27 cellular contexts compared by ENCODE assay signal in genomic region chr21:43201491-43201890, GRCh38. TPM values are rescaled to one million over a fixed set of nuclear protein-coding genes. Genes with fewer than 3 reads are reported as not detected.
DNase-seq lines count a peak whose midpoint lies in the region; ATAC-seq, FAIRE-seq and TF ChIP-seq lines count a peak whose summit lies in the region.
"Had no signal": no experiment of that assay in that cellular context is flagged by ENCODE, and none has a peak within 500 bp of the region (broad histone marks: within the 10 kb centered on the region; RNA-seq: fewer than 3 reads in every experiment).

No MANE protein-coding gene starts in this region.

- intact Hi-C loops in OCI-LY7 (cut with micrococcal nuclease; ENCODE audit: unreplicated experiment) (no loop called here), uterus (cut with DNase I; ENCODE audit: low total_unique reads) (no loop called here)

- CTCF ChIA-PET in OCI-LY7 (lab: Charles Lee; ENCODE audit: unreplicated experiment), result no interaction called here

- TF ChIP-seq POLR2A in uterus (IDR thresholded peaks at IDR 0.05), result no peak

- H3K36me3 ChIP-seq in OCI-LY7 (ENCODE audit: insufficient read depth, low read length) (no peaks in the 10 kb centered on the region), bronchial epithelial cell (ENCODE audit: control insufficient read depth, insufficient read depth, low read length) (no peaks in the 10 kb centered on the region), uterus (no peaks in the 10 kb centered on the region)
- H3K36me3 ChIP-seq: BLaER1 had no signal

- H2AFZ ChIP-seq in OCI-LY7 (ENCODE audit: low read length), result no peak overlapping the region
- H2AFZ ChIP-seq: GM23338 had no signal

- BruUV-seq in OCI-LY7 (replicated peaks; lab: Mats Ljungman, UMichigan), result no TSS peak

- POLR2A ChIA-PET in OCI-LY7 (lab: Charles Lee), result interaction anchor here (0.7 to 1.2 kb wide), 2 partner anchors 10 to 106 kb away, joined by 5 to 6 read pairs; no protein-coding TSS in a partner anchor

- TF ChIP-seq CTCF in OCI-LY7 (conservative IDR thresholded peaks at IDR 0.05; ENCODE audit: low read length) (no peak), bronchial epithelial cell (IDR thresholded peaks at IDR 0.05; ENCODE audit: insufficient read depth, low read length, severe bottlenecking) (no peak), uterus (IDR thresholded peaks at IDR 0.05) (no peak)

- no peaks in the 10 kb centered on the region for H3K79me2 ChIP-seq in OCI-LY7 (ENCODE audit: insufficient read depth, low read depth, low read length)

- H3K27me3 ChIP-seq in bronchial epithelial cell (ENCODE audit: control insufficient read depth, insufficient read depth, low read length), result no peaks in the 10 kb centered on the region
- H3K27me3 ChIP-seq in uterus, result no peaks in the 10 kb centered on the region
- H3K27me3 ChIP-seq: BLaER1 had no signal

- ATAC-seq in HG02763 (IDR thresholded peaks at IDR 0.05; ENCODE audit: unreplicated experiment), result no peak
- ATAC-seq: CD8-positive, alpha-beta T cell; GM23338; HCT116 had no signal

- H3K4me3 ChIP-seq in OCI-LY7 (ENCODE audit: low read depth, low read length, poor library complexity, severe bottlenecking) (no peak overlapping the region), bronchial epithelial cell (ENCODE audit: low read depth, low read length) (no peak overlapping the region), uterus (no peak overlapping the region)
- H3K4me3 ChIP-seq: BLaER1, GM23338 had no signal

- peak; percentile 52 for FAIRE-seq in bronchial epithelial cell (lab: Jason Lieb, UNC)
- FAIRE-seq: A204.1, GM12891, GM18507 had no signal

- no peak overlapping the region for H3K27ac ChIP-seq in OCI-LY7 (ENCODE audit: low read depth, low read length, poor library complexity, severe bottlenecking)
- H3K27ac ChIP-seq in uterus, result no peak overlapping the region
- H3K27ac ChIP-seq: 22Rv1, BLaER1, C4-2B had no signal

- no peaks in the 10 kb centered on the region for H3K9me2 ChIP-seq in OCI-LY7 (ENCODE audit: insufficient read depth, low read length)

- H3K4me1 ChIP-seq in OCI-LY7 (ENCODE audit: insufficient read depth, low read length, poor library complexity, severe bottlenecking) (no peaks in the 10 kb centered on the region), uterus (no peaks in the 10 kb centered on the region)

- DNase-seq in DMS53 (lab: John Stamatoyannopoulos, UW), result peak; percentile 8
- DNase-seq in DMS53 treated with DMSO at 0.1 percent for 48 hours (lab: John Stamatoyannopoulos, UW; ENCODE audit: unreplicated experiment), result no peak
- peak; percentile 13 for DNase-seq in OCI-LY7 (ENCODE audit: low spot score)
- no peak for DNase-seq in bronchial epithelial cell (ENCODE audit: low read depth)
- DNase-seq in NCI-H524 treated with DMSO at 0.1 percent for 48 hours (lab: John Stamatoyannopoulos, UW), result no peak
- DNase-seq in uterus, result no peak
- DNase-seq: Caco-2; CD4-positive, CD25-positive, alpha-beta regulatory T cell; CD8-positive, alpha-beta T cell; DMS153; DMS79 treated with DMSO at 0.1 percent for 48 hours; GF-D8; H9; HFFc6 had no signal

- no peaks in the 10 kb centered on the region for H4K20me1 ChIP-seq in OCI-LY7 (ENCODE audit: insufficient read depth, low read length)
- H4K20me1 ChIP-seq: BLaER1 had no signal

- H3K9me3 ChIP-seq in OCI-LY7 (ENCODE audit: low read length), result peaks cover 35% of the 10 kb centered on the region
- H3K9me3 ChIP-seq in uterus, result no peaks in the 10 kb centered on the region

- no peak overlapping the region for H3K4me2 ChIP-seq in OCI-LY7 (ENCODE audit: low read length)
- H3K4me2 ChIP-seq: BLaER1, GM23338 had no signal

RNA-seq across cellular contexts. Expression of gene CRYAA, which starts 32.7 kb away (rescaled TPM):
- not detected in 2 replicates for total RNA-seq in OCI-LY7 (2014; rRNA removed; shearing (Covaris generic))
- total RNA-seq in OCI-LY7 (2022), result not detected in 2 replicates
- total RNA-seq in bronchial epithelial cell, result not detected in 2 replicates
- total RNA-seq in uterus, result not detected
- total RNA-seq: B cell; Caco-2; CD4-positive, CD25-positive, alpha-beta regulatory T cell; CD8-positive, alpha-beta T cell; Daoy; G401; GM23338; H4; H9; HFFc6 had no signal

Comparison
In these comparisons a context has a peak if more than half of its experiments do, and no peak if none do; other contexts are left out.
1. DNase-seq: peak in DMS53 (single experiment) and OCI-LY7 (single experiment); none in DMS53 treated with DMSO at 0.1 percent for 48 hours (single experiment), bronchial epithelial cell (single experiment), NCI-H524 treated with DMSO at 0.1 percent for 48 hours (single experiment) and uterus (0 of 2).